In the genomic region with DNA sequence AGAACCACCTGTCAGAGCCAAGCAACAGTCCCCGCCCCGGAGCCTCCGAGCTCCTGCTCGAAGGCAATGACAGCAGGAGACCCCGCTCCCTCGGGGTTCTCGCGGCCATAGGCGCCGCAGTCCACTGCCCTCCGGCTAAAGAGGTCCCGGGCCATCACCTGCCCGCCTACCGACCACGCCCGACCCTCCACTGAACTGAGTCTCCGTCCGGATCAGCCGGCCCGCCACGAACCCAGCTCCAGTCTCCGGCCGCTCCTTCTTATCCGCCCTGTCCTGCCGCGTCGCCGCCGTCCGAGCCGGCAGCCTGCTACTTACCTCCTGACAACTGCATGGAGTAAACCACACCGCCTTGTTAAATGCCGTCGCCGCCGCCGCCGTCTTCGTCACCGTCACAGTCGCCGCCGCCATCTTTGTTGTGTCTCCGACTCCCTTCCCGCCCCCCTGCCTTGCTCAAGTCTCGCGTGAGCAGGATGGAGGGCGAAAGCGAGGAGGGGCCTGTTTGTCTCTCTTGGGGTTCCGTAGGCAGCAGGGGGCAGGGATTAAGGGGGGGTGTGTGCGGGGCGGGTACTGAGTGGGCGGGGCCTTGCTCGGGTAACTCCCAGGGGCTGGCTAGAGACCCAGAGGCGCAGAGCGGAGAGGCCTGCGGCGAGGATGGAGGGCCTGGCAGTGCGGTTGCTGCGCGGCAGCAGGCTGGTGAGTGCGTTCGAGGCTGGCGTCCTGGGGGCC, we compare ENCODE assay signal across 1 cellular context.
TF ChIP-seq lines count a peak whose summit lies in the region.

Gene ACADSB, plus strand, starts transcription at position 628 of the 726 bp plus-strand sequence. Its CDS starts 24 bp downstream, at position 652.
Gene IKZF5, minus strand, starts transcription at position 417 of the 726 bp plus-strand sequence. CDS start 10,170 bp downstream, outside the sequence.

TF ChIP-seq in HepG2, 621 proteins besides CTCF, POLR2A, EP300 and RAD21 (continued from another document and continues in another):
- TF ChIP-seq, protein P1, sequence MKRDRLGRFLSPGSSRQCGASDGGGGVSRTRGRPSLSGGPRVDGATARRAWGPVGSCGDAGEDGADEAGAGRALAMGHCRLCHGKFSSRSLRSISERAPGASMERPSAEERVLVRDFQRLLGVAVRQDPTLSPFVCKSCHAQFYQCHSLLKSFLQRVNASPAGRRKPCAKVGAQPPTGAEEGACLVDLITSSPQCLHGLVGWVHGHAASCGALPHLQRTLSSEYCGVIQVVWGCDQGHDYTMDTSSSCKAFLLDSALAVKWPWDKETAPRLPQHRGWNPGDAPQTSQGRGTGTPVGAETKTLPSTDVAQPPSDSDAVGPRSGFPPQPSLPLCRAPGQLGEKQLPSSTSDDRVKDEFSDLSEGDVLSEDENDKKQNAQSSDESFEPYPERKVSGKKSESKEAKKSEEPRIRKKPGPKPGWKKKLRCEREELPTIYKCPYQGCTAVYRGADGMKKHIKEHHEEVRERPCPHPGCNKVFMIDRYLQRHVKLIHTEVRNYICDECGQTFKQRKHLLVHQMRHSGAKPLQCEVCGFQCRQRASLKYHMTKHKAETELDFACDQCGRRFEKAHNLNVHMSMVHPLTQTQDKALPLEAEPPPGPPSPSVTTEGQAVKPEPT (CRISPR knock-in tag; IDR thresholded peaks at IDR 0.05; ENCODE audit: low read depth): no peak
- TF ChIP-seq ZNF768 (CRISPR knock-in tag; IDR thresholded peaks at IDR 0.05) (peak; percentile 69), SALL2 (CRISPR knock-in tag; IDR thresholded peaks at IDR 0.05) (no peak), NR2F6 (IDR thresholded peaks at IDR 0.05) (no peak), NR2F6 (CRISPR knock-in tag; IDR thresholded peaks at IDR 0.05) (peak; percentile 24; the same call in 1 of the 2 replicates), MAX (IDR thresholded peaks at IDR 0.05) (peak; percentile 23; the same call in 1 of the 2 replicates), ZNF275 (CRISPR knock-in tag; IDR thresholded peaks at IDR 0.05; ENCODE audit: borderline replicate concordance) (no peak), ZNF780A (CRISPR knock-in tag; IDR thresholded peaks at IDR 0.05) (no peak), RBFOX2 (IDR thresholded peaks at IDR 0.05; ENCODE audit: low read depth, low read length) (peak; percentile 91), DMTF1 (CRISPR knock-in tag; IDR thresholded peaks at IDR 0.05) (no peak), ZNF317 (CRISPR knock-in tag; IDR thresholded peaks at IDR 0.05) (peak; percentile 69; the same call in 1 of the 2 replicates), DNMT3B (CRISPR knock-in tag; conservative IDR thresholded peaks at IDR 0.05) (no peak), ZNF282 (IDR thresholded peaks at IDR 0.05; ENCODE audit: partially characterized antibody) (no peak), ADNP (CRISPR knock-in tag; IDR thresholded peaks at IDR 0.05) (no peak), SOX13 (IDR thresholded peaks at IDR 0.05) (no peak), SOX13 (CRISPR knock-in tag; conservative IDR thresholded peaks at IDR 0.05 in 1 of 2, IDR thresholded peaks at IDR 0.05 in 1 of 2) (peak in 1 of 2 experiments; percentile 49; a peak in 1 of 4 replicates), HOXA5 (CRISPR knock-in tag; IDR thresholded peaks at IDR 0.05) (peak; percentile 62; the same call in 1 of the 2 replicates), ZNF20 (CRISPR knock-in tag; IDR thresholded peaks at IDR 0.05) (0 out of 2 replicates have a peak, but pooled peaks have one; percentile 56), RERE (CRISPR knock-in tag; IDR thresholded peaks at IDR 0.05; ENCODE audit: low read depth) (no peak; the same call in 1 of the 2 replicates), RFXAP (CRISPR knock-in tag; IDR thresholded peaks at IDR 0.05; ENCODE audit: borderline replicate concordance) (peak; percentile 64; the same call in 1 of the 2 replicates)
- TF ChIP-seq, protein P2, sequence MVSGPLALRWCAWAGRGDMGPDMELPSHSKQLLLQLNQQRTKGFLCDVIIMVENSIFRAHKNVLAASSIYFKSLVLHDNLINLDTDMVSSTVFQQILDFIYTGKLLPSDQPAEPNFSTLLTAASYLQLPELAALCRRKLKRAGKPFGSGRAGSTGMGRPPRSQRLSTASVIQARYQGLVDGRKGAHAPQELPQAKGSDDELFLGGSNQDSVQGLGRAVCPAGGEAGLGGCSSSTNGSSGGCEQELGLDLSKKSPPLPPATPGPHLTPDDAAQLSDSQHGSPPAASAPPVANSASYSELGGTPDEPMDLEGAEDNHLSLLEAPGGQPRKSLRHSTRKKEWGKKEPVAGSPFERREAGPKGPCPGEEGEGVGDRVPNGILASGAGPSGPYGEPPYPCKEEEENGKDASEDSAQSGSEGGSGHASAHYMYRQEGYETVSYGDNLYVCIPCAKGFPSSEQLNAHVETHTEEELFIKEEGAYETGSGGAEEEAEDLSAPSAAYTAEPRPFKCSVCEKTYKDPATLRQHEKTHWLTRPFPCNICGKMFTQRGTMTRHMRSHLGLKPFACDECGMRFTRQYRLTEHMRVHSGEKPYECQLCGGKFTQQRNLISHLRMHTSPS (CRISPR knock-in tag; IDR thresholded peaks at IDR 0.05; ENCODE audit: low read depth): no peak
- TF ChIP-seq, protein P3, sequence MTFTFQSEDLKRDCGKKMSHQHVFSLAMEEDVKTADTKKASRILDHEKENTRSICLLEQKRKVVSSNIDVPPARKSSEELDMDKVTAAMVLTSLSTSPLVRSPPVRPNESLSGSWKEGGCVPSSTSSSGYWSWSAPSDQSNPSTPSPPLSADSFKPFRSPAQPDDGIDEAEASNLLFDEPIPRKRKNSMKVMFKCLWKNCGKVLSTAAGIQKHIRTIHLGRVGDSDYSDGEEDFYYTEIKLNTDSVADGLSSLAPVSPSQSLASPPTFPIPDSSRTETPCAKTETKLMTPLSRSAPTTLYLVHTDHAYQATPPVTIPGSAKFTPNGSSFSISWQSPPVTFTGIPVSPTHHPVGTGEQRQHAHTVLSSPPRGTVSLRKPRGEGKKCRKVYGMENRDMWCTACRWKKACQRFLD (CRISPR knock-in tag; IDR thresholded peaks at IDR 0.05; ENCODE audit: borderline replicate concordance): no peak
- TF ChIP-seq, protein P4, sequence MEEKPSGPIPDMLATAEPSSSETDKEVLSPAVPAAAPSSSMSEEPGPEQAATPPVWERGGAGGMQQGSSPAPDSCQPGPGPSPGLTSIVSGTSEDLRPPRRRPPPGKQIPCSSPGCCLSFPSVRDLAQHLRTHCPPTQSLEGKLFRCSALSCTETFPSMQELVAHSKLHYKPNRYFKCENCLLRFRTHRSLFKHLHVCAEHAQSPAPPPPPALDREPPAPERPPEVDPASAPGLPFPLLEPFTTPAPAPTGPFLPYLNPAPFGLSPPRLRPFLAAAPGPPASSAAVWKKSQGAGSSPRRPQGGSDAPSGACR (CRISPR knock-in tag; IDR thresholded peaks at IDR 0.05): peak; percentile 70
- TF ChIP-seq, protein P5, sequence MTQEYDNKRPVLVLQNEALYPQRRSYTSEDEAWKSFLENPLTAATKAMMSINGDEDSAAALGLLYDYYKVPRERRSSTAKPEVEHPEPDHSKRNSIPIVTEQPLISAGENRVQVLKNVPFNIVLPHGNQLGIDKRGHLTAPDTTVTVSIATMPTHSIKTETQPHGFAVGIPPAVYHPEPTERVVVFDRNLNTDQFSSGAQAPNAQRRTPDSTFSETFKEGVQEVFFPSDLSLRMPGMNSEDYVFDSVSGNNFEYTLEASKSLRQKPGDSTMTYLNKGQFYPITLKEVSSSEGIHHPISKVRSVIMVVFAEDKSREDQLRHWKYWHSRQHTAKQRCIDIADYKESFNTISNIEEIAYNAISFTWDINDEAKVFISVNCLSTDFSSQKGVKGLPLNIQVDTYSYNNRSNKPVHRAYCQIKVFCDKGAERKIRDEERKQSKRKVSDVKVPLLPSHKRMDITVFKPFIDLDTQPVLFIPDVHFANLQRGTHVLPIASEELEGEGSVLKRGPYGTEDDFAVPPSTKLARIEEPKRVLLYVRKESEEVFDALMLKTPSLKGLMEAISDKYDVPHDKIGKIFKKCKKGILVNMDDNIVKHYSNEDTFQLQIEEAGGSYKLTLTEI (CRISPR knock-in tag; conservative IDR thresholded peaks at IDR 0.05): no peak
- TF ChIP-seq, protein P6, sequence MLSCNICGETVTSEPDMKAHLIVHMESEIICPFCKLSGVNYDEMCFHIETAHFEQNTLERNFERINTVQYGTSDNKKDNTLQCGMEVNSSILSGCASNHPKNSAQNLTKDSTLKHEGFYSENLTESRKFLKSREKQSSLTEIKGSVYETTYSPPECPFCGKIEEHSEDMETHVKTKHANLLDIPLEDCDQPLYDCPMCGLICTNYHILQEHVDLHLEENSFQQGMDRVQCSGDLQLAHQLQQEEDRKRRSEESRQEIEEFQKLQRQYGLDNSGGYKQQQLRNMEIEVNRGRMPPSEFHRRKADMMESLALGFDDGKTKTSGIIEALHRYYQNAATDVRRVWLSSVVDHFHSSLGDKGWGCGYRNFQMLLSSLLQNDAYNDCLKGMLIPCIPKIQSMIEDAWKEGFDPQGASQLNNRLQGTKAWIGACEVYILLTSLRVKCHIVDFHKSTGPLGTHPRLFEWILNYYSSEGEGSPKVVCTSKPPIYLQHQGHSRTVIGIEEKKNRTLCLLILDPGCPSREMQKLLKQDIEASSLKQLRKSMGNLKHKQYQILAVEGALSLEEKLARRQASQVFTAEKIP (CRISPR knock-in tag; IDR thresholded peaks at IDR 0.05; ENCODE audit: borderline replicate concordance): no peak
- TF ChIP-seq, protein P7, sequence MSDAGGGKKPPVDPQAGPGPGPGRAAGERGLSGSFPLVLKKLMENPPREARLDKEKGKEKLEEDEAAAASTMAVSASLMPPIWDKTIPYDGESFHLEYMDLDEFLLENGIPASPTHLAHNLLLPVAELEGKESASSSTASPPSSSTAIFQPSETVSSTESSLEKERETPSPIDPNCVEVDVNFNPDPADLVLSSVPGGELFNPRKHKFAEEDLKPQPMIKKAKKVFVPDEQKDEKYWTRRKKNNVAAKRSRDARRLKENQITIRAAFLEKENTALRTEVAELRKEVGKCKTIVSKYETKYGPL (CRISPR knock-in tag; IDR thresholded peaks at IDR 0.05): 0 out of 2 replicates have a peak, but pooled peaks have one; percentile 23
- TF ChIP-seq, protein P8, sequence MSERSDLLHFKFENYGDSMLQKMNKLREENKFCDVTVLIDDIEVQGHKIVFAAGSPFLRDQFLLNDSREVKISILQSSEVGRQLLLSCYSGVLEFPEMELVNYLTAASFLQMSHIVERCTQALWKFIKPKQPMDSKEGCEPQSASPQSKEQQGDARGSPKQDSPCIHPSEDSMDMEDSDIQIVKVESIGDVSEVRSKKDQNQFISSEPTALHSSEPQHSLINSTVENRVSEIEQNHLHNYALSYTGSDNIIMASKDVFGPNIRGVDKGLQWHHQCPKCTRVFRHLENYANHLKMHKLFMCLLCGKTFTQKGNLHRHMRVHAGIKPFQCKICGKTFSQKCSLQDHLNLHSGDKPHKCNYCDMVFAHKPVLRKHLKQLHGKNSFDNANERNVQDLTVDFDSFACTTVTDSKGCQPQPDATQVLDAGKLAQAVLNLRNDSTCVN (CRISPR knock-in tag; IDR thresholded peaks at IDR 0.05; ENCODE audit: borderline replicate concordance): 0 out of 2 replicates have a peak, but pooled peaks have one; percentile 53
